29 cellular contexts compared by ENCODE assay signal in the genomic region with DNA sequence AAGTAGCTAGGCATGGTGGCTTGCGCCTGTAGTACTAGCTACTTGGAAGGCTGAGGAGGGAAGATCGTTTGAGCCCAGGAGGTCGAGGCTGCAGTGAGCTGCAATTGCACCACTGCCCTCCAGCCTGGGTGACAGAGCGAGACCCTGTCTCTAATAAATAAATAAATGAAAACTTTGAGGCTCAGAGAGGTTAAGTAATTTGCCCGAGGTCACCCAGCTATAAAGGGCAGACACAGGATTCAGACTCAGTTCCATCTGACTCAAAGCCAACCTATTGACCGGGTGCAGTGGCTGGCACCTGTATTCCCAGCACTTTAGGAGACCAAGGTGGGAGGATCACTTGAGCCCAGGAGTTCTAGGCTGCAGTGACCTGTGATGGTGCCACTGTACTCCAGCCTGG.
"Had no signal": no experiment of that assay in that cellular context is flagged by ENCODE, and none has a peak within 500 bp of the region (broad histone marks: within the 10 kb centered on the region; RNA-seq: fewer than 3 reads in every experiment).

No MANE protein-coding gene starts in this region.

- H3K27ac Mint-ChIP-seq: naive thymus-derived CD4-positive, alpha-beta T cell; natural killer cell; neural progenitor cell; progenitor cell of endocrine pancreas; stimulated activated memory B cell treated with anti-CD40 and anti-IgM and Interleukin-4, amounts not matched to agents 10 μg/mL and 1 μg/mL and 100 μg/mL, for 72 hours had no signal

- H3K36me3 Mint-ChIP-seq: natural killer cell, neural progenitor cell had no signal

- H3K4me3 ChIP-seq: neural progenitor cell, ovary, psoas muscle, skin epidermis, smooth muscle cell, spleen, thoracic aorta, thyroid gland, tibial nerve, upper lobe of left lung had no signal

- H3K4me1 ChIP-seq: parathyroid adenoma, psoas muscle, spleen had no signal

- H3K9ac ChIP-seq: neural progenitor cell, parathyroid adenoma had no signal

- H3K4me2 ChIP-seq: neural progenitor cell, smooth muscle cell had no signal

- H3K27ac ChIP-seq: neural progenitor cell, ovary, parathyroid adenoma, psoas muscle, spleen, thyroid gland, upper lobe of left lung had no signal

- DNase-seq: naive thymus-derived CD4-positive, alpha-beta T cell; natural killer cell; occipital lobe; ovary; posterior cingulate gyrus; psoas muscle; right cardiac atrium; spleen; stimulated activated CD4-positive, alpha-beta T cell treated with anti-CD3 and anti-CD28 coated beads, Interleukin-12 subunit alpha, Interleukin-12 subunit beta, amount 100 ng/mL, for 4 hours; stimulated activated CD4-positive, alpha-beta T cell treated with anti-CD3 and anti-CD28 coated beads, Interleukin-1b, Interleukin-23, amount 100 ng/mL, for 48 hours; stimulated activated CD4-positive, alpha-beta T cell treated with anti-CD3 and anti-CD28 coated beads, Interleukin-4, amount 100 ng/mL, for 1 hour; stimulated activated CD4-positive, alpha-beta T cell treated with anti-CD3 and anti-CD28 coated beads, Interleukin-4, amount 100 ng/mL, for 4 hours; stimulated activated CD8-positive, alpha-beta memory T cell treated with anti-CD3 and anti-CD28 coated beads, Interleukin-4, amount 100 ng/mL, for 48 hours; stimulated activated naive CD4-positive, alpha-beta T cell; stimulated activated naive CD8-positive, alpha-beta T cell treated with anti-CD3 and anti-CD28 coated beads, Interleukin-15, amount 100 ng/mL, for 72 hours; stimulated activated naive CD8-positive, alpha-beta T cell treated with anti-CD3 and anti-CD28 coated beads, Interleukin-15, Interleukin-2, amounts not matched to agents 100 U/mL and 50 U/mL, for 24 hours; thyroid gland; trophoblast cell; upper lobe of left lung had no signal

- H2AFZ ChIP-seq: neural progenitor cell, parathyroid adenoma had no signal

- H3K9me3 ChIP-seq: ovary, thyroid gland had no signal

- H3K4me1 Mint-ChIP-seq: natural killer cell; stimulated activated naive CD8-positive, alpha-beta T cell treated with anti-CD3 and anti-CD28 coated beads, Interleukin-15, amount 100 ng/mL, for 72 hours had no signal

- H3K27me3 ChIP-seq: neural progenitor cell, ovary, thyroid gland, tibial nerve, upper lobe of left lung had no signal

- ATAC-seq: naive thymus-derived CD4-positive, alpha-beta T cell; natural killer cell; psoas muscle; right cardiac atrium; sciatic nerve; stimulated activated memory B cell treated with anti-CD40 and anti-IgM and Interleukin-4, amounts not matched to agents 10 μg/mL and 1 μg/mL and 100 μg/mL, for 72 hours; stimulated activated naive CD8-positive, alpha-beta T cell treated with anti-CD3 and anti-CD28 coated beads, Interleukin-15, amount 100 ng/mL, for 72 hours; stimulated activated naive CD8-positive, alpha-beta T cell treated with anti-CD3 and anti-CD28 coated beads, Interleukin-15, Interleukin-2, amounts not matched to agents 100 U/mL and 50 U/mL, for 24 hours had no signal

- H3K9me3 Mint-ChIP-seq: natural killer cell had no signal

- H3K79me2 ChIP-seq: parathyroid adenoma had no signal

- H3K36me3 ChIP-seq: neural progenitor cell, ovary, spleen, thoracic aorta, thyroid gland, tibial nerve, upper lobe of left lung had no signal

- H3K4me3 Mint-ChIP-seq: naive thymus-derived CD4-positive, alpha-beta T cell; natural killer cell; nephron; neural progenitor cell; stimulated activated memory B cell treated with anti-CD40 and anti-IgM and Interleukin-4, amounts not matched to agents 10 μg/mL and 1 μg/mL and 100 μg/mL, for 72 hours; stimulated activated naive CD8-positive, alpha-beta T cell treated with anti-CD3 and anti-CD28 coated beads, Interleukin-15, amount 100 ng/mL, for 72 hours had no signal
